ENCODE assay signal across 15 cellular contexts in the genomic region with DNA sequence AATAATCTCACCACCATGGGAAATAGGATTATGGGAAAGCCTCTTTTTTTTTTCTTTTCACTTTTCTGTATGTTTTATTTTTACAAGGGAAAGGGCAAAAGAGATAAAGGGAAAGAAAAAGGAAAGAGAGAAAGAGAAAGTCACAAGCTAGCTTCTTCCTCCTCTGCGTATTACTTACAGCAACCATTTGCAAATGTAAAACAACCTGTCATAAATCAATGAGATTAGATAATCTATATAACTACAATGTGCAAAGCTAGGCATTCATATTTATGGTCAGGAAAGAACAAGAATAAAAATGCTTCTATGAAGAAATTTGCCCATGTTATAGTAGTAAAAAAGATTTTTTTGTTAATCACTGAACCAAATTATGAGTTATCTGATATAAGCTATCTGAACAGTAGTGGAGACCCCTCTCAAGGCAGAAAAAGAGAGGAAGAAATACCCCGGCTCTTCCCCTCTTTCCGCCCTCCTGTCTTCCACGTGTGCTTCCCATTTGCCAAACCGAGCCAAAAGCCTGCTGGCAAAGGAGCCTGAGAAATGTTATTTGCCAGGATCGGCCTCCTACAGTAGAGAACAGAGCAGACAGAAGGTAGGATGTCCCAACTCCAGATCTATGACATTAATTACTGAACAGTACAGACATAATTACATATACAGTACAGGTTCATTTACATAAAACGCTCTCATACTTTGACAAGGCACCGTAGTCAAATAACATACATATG. TPM values are rescaled to one million over a fixed set of nuclear protein-coding genes. Genes with fewer than 3 reads are reported as not detected.
DNase-seq lines count a peak whose midpoint lies in the region; ATAC-seq, FAIRE-seq and TF ChIP-seq lines count a peak whose summit lies in the region.
"Had no signal": no experiment of that assay in that cellular context is flagged by ENCODE, and none has a peak within 500 bp of the region (broad histone marks: within the 10 kb centered on the region; RNA-seq: fewer than 3 reads in every experiment).

No MANE protein-coding gene starts in this region.

- no peak overlapping the region for H3K4me2 ChIP-seq in HepG2 (ENCODE audit: low read depth, low read length)

- H3K4me1 Mint-ChIP-seq in glutamatergic neuron (ENCODE audit: low read depth, unreplicated experiment), result peaks cover 14% of the 10 kb centered on the region
- no peaks in the 10 kb centered on the region for H3K4me1 Mint-ChIP-seq in stimulated activated naive CD8-positive, alpha-beta T cell treated with anti-CD3 and anti-CD28 coated beads, Interleukin-15, amount 100 ng/mL, for 72 hours
- H3K4me1 Mint-ChIP-seq: activated naive CD4-positive, alpha-beta T cell treated with anti-CD3 and anti-CD28 coated beads, Interleukin-2, amount 10 ng/mL, durations not matched to agents 7 days and 5 days had no signal

- H3K36me3 Mint-ChIP-seq in glutamatergic neuron (ENCODE audit: unreplicated experiment), result no peaks in the 10 kb centered on the region
- H3K36me3 Mint-ChIP-seq: activated naive CD4-positive, alpha-beta T cell treated with anti-CD3 and anti-CD28 coated beads, Interleukin-2, amount 10 ng/mL, durations not matched to agents 7 days and 5 days had no signal

- ATAC-seq in HepG2, result no peak
- ATAC-seq in GM18909 (IDR thresholded peaks at IDR 0.05; ENCODE audit: poor library complexity, unreplicated experiment), result no peak
- no peak for ATAC-seq in stimulated activated naive CD8-positive, alpha-beta T cell treated with anti-CD3 and anti-CD28 coated beads, Interleukin-15, amount 100 ng/mL, for 72 hours
- ATAC-seq: activated CD4-positive, CD25-positive, alpha-beta regulatory T cell treated with anti-CD3 and anti-CD28 coated beads, Interleukin-2, amount 50 U/mL, for 24 hours had no signal

- H3K27me3 Mint-ChIP-seq in glutamatergic neuron (ENCODE audit: unreplicated experiment), result no peaks in the 10 kb centered on the region
- H3K27me3 Mint-ChIP-seq in stimulated activated naive CD8-positive, alpha-beta T cell treated with anti-CD3 and anti-CD28 coated beads, Interleukin-15, amount 100 ng/mL, for 72 hours, result no peaks in the 10 kb centered on the region
- H3K27me3 Mint-ChIP-seq: activated naive CD4-positive, alpha-beta T cell treated with anti-CD3 and anti-CD28 coated beads, Interleukin-2, amount 10 ng/mL, durations not matched to agents 7 days and 5 days had no signal

- TF ChIP-seq POLR2A in HepG2 (IDR thresholded peaks at IDR 0.05; ENCODE audit: insufficient read depth in 1 of 2, low read depth in 2 of 2, low read length in 2 of 2), result no peak

- TF ChIP-seq EP300 in HepG2 (IDR thresholded peaks at IDR 0.05; ENCODE audit: low read depth in 2 of 2, low read length in 2 of 2), result no peak
- TF ChIP-seq EP300 in HepG2 (CRISPR knock-in tag; IDR thresholded peaks at IDR 0.05; ENCODE audit: borderline replicate concordance), result no peak

- H3K9me3 ChIP-seq in liver (ENCODE audit: control insufficient read depth in 4 of 4, low read length in 3 of 4), result no peaks in the 10 kb centered on the region
- H3K9me3 ChIP-seq in HepG2 (ENCODE audit: low read length), result no peaks in the 10 kb centered on the region
- H3K9me3 ChIP-seq: upper lobe of left lung had no signal

- no peaks in the 10 kb centered on the region for H3K36me3 ChIP-seq in liver (ENCODE audit: control insufficient read depth in 4 of 4, insufficient read depth in 3 of 4, low read depth in 1 of 4, low read length in 3 of 4)
- no peaks in the 10 kb centered on the region for H3K36me3 ChIP-seq in HepG2 (replicated peaks in 1 of 2; ENCODE audit: control insufficient read depth in 1 of 2, insufficient read depth in 2 of 2, low read length in 2 of 2)
- H3K36me3 ChIP-seq: upper lobe of left lung had no signal

- CTCF ChIA-PET in HepG2 (lab: Yijun Ruan, JAX; ENCODE audit: low intra/inter-chr PET ratio, low total read pairs), result no interaction called here

- no TSS peak for BruUV-seq in HepG2 (replicated peaks; lab: Mats Ljungman, UMichigan)

- 52% methylated on average over 8 of the region's 8 CpGs for WGBS in liver
- WGBS in HepG2 (ENCODE audit: low lambda C conversion rate), result 98% methylated on average over 8 of the region's 8 CpGs

- H3K27me3 ChIP-seq in liver (ENCODE audit: control insufficient read depth in 4 of 4, insufficient read depth in 4 of 4, low read length in 3 of 4) (no peaks in the 10 kb centered on the region), HepG2 (ENCODE audit: control insufficient read depth in 1 of 2, insufficient read depth in 2 of 2, low read length in 2 of 2) (no peaks in the 10 kb centered on the region)
- H3K27me3 ChIP-seq: upper lobe of left lung had no signal

- H3K4me1 ChIP-seq in liver (ENCODE audit: control insufficient read depth in 4 of 4, insufficient read depth in 4 of 4, low read length in 3 of 4) (peaks cover 0 to 4% (median 2%) of the 10 kb centered on the region in 4 donors), HepG2 (ENCODE audit: insufficient read depth, low read length) (peaks cover 42% of the 10 kb centered on the region)
- H3K4me1 ChIP-seq: upper lobe of left lung had no signal

- no peak overlapping the region for H2AFZ ChIP-seq in HepG2 (ENCODE audit: low read length)

- no peak overlapping the region for H3K4me3 Mint-ChIP-seq in glutamatergic neuron (ENCODE audit: unreplicated experiment)
- no peak overlapping the region for H3K4me3 Mint-ChIP-seq in stimulated activated naive CD8-positive, alpha-beta T cell treated with anti-CD3 and anti-CD28 coated beads, Interleukin-15, amount 100 ng/mL, for 72 hours
- H3K4me3 Mint-ChIP-seq: activated naive CD4-positive, alpha-beta T cell treated with anti-CD3 and anti-CD28 coated beads, Interleukin-2, amount 10 ng/mL, durations not matched to agents 7 days and 5 days had no signal

- H3K27ac ChIP-seq in liver (ENCODE audit: low read depth in 1 of 2, low read length in 2 of 2), result no peak overlapping the region
- H3K27ac ChIP-seq in HepG2 (ENCODE audit: extremely low read length, insufficient read depth, low read length), result no peak overlapping the region
- H3K27ac ChIP-seq: upper lobe of left lung had no signal

- TF ChIP-seq RAD21 in liver (IDR thresholded peaks at IDR 0.05) (no peak), HepG2 (CRISPR knock-in tag; IDR thresholded peaks at IDR 0.05) (no peak)

- no peaks in the 10 kb centered on the region for H3K9me3 Mint-ChIP-seq in glutamatergic neuron (ENCODE audit: unreplicated experiment)
- peaks cover 5 to 7% of the 10 kb centered on the region in 2 donors for H3K9me3 Mint-ChIP-seq in stimulated activated naive CD8-positive, alpha-beta T cell treated with anti-CD3 and anti-CD28 coated beads, Interleukin-15, amount 100 ng/mL, for 72 hours
- H3K9me3 Mint-ChIP-seq: activated naive CD4-positive, alpha-beta T cell treated with anti-CD3 and anti-CD28 coated beads, Interleukin-2, amount 10 ng/mL, durations not matched to agents 7 days and 5 days had no signal

- H3K9ac ChIP-seq in liver (ENCODE audit: low read depth in 1 of 2, low read length in 2 of 2), result no peak overlapping the region
- no peak overlapping the region for H3K9ac ChIP-seq in HepG2 (ENCODE audit: insufficient read depth, low read depth, low read length)

- POLR2A ChIA-PET in HepG2 (lab: Yijun Ruan, JAX), result no interaction called here

- in situ Hi-C loops in HepG2 (cut with HindIII; ENCODE audit: extremely low pct_ligation_motif_present, low pct_unique_long_range_greater_than_20kb), result no loop called here
- in situ Hi-C loops in SK-MEL-5 (cut with HindIII; ENCODE audit: low pct_unique_long_range_greater_than_20kb, low sequenced_read_pairs), result no loop called here

- no peak for FAIRE-seq in HepG2 (lab: Jason Lieb, UNC)
- FAIRE-seq: kidney had no signal

- DNase-seq in HepG2 (ENCODE audit: low spot score) (no peak), SK-MEL-5 (ENCODE audit: low read depth, low spot score) (peak; percentile 50), glutamatergic neuron (no peak), glomerular visceral epithelial cell (ENCODE audit: extremely low spot score) (no peak), dedifferentiated amniotic fluid mesenchymal stem cell (ENCODE audit: extremely low spot score) (no peak)
- DNase-seq in stimulated activated naive CD8-positive, alpha-beta T cell treated with anti-CD3 and anti-CD28 coated beads, Interleukin-15, amount 100 ng/mL, for 72 hours, result no peak
- DNase-seq: activated naive CD4-positive, alpha-beta T cell treated with anti-CD3 and anti-CD28 coated beads, Interleukin-2, amount 10 ng/mL, durations not matched to agents 7 days and 5 days; kidney; NCI-H1048; NCI-H2171; stimulated activated CD4-positive, alpha-beta T cell treated with anti-CD3 and anti-CD28 coated beads, Interleukin-2, amount 100 ng/mL, for 48 hours; upper lobe of left lung had no signal

- intact Hi-C loops in HepG2 (cut with micrococcal nuclease; ENCODE audit: unreplicated experiment), result loop anchor here (2.0 to 5.0 kb wide), 2 partner anchors 119 to 135 kb away; no protein-coding TSS in a partner anchor

- H4K20me1 ChIP-seq in HepG2 (ENCODE audit: insufficient read depth, low read length), result no peaks in the 10 kb centered on the region

- H3K79me2 ChIP-seq in HepG2 (ENCODE audit: insufficient read depth, low read length), result peaks cover 5% of the 10 kb centered on the region

- H3K4me3 ChIP-seq in liver (ENCODE audit: low read depth in 1 of 3, low read length in 3 of 3) (peak overlapping the region in 2 of 3 donors; percentile 28 to 29), HepG2 (replicated peaks in 1 of 3; ENCODE audit: insufficient read depth in 1 of 3, low read depth in 2 of 3, low read length in 3 of 3) (no peak overlapping the region)
- H3K4me3 ChIP-seq: upper lobe of left lung had no signal

- peak overlapping the region; percentile 33 for H3K27ac Mint-ChIP-seq in glutamatergic neuron (ENCODE audit: unreplicated experiment)
- H3K27ac Mint-ChIP-seq in stimulated activated naive CD8-positive, alpha-beta T cell treated with anti-CD3 and anti-CD28 coated beads, Interleukin-15, amount 100 ng/mL, for 72 hours, result no peak overlapping the region
- H3K27ac Mint-ChIP-seq: activated naive CD4-positive, alpha-beta T cell treated with anti-CD3 and anti-CD28 coated beads, Interleukin-2, amount 10 ng/mL, durations not matched to agents 7 days and 5 days had no signal

- TF ChIP-seq CTCF in liver (IDR thresholded peaks at IDR 0.05; ENCODE audit: low read depth, low read length, missing input control) (no peak), HepG2 (CRISPR knock-in tag; IDR thresholded peaks at IDR 0.05) (no peak), glutamatergic neuron (IDR thresholded peaks at IDR 0.05; ENCODE audit: partially characterized antibody, unreplicated experiment) (no peak)

RNA-seq across cellular contexts. Expression of gene ARHGAP32, which starts 50.2 kb away (rescaled TPM):
- total RNA-seq in liver (10 to 100 TPM in 1 of 2 donors, 1 to 10 TPM in 1; 2.4 to 13.1 TPM), HepG2 (2016; rRNA removed; fragmentation: Illumina TruSeq; extraction: Trizol) (6.3 and 8.3 TPM in 2 replicates), glutamatergic neuron (ENCODE audit: unreplicated experiment) (45.3 TPM)
- polyA plus RNA-seq in liver (1 to 10 TPM; 1.8 to 2.7 TPM), HepG2 (2011; rRNA removed) (6.6 and 8.2 TPM in 2 replicates)
- 21.8 and 24.5 TPM in 2 replicates for total RNA-seq in HepG2 (2016; cell fraction: cytosol; rRNA removed; fragmentation: Illumina TruSeq; extraction: Trizol; ENCODE audit: low read depth)
- 7.2 and 8.3 TPM in 2 replicates for total RNA-seq in HepG2 (2016; cell fraction: insoluble cytoplasmic fraction; rRNA removed; fragmentation: Illumina TruSeq; extraction: Trizol)
- 9.4 and 10.7 TPM in 2 replicates for total RNA-seq in HepG2 (2016; cell fraction: membrane; rRNA removed; fragmentation: Illumina TruSeq; extraction: Trizol)
- total RNA-seq in HepG2 (2016; cell fraction: nucleus; rRNA removed; fragmentation: Illumina TruSeq; extraction: Trizol), result 12.7 and 17.3 TPM in 2 replicates
- polyA plus RNA-seq in HepG2 (2011; cell fraction: cytosol; rRNA removed), result 5.4 and 5.7 TPM in 2 replicates
- polyA plus RNA-seq in HepG2 (2011; cell fraction: nucleus; rRNA removed), result 11.8 and 12.2 TPM in 2 replicates
- 4.1 and 5.0 TPM in 2 replicates for polyA plus RNA-seq in HepG2 (2012)
- 0.71 and 0.82 TPM in 2 replicates for polyA plus RNA-seq in HepG2 (2016; cell fraction: cytosol; fragmentation: Illumina TruSeq; extraction: Trizol; ENCODE audit: low read depth)
- 4.4 and 4.7 TPM in 2 replicates for polyA plus RNA-seq in HepG2 (2016; cell fraction: insoluble cytoplasmic fraction; fragmentation: Illumina TruSeq; extraction: Trizol; ENCODE audit: low read depth)
- 1.1 TPM in 2 replicates for polyA plus RNA-seq in HepG2 (2016; cell fraction: membrane; fragmentation: Illumina TruSeq; extraction: Trizol; ENCODE audit: low read depth)
- 10.0 and 10.5 TPM in 2 replicates for polyA plus RNA-seq in HepG2 (2016; cell fraction: nucleus; fragmentation: Illumina TruSeq; extraction: Trizol; ENCODE audit: insufficient read depth, low read depth)
- 8.1 and 27.5 TPM in 2 replicates for polyA minus RNA-seq in HepG2 (2011; rRNA and poly(A)+ RNA removed; ENCODE audit: low replicate concordance)
- 12.5 and 12.9 TPM in 2 replicates for polyA minus RNA-seq in HepG2 (2011; cell fraction: cytosol; rRNA and poly(A)+ RNA removed)
- 30.4 and 32.9 TPM in 2 replicates for polyA minus RNA-seq in HepG2 (2011; cell fraction: nucleus; rRNA and poly(A)+ RNA removed)
- total RNA-seq in SK-MEL-5 (2014; rRNA removed; shearing (Covaris generic)), result 8.6 and 9.6 TPM in 2 replicates
- 6.1 and 7.3 TPM in 2 replicates for polyA plus RNA-seq in SK-MEL-5 (2015; cell fraction: cytosol; rRNA removed)
- 10.0 and 13.8 TPM in 2 replicates for polyA plus RNA-seq in SK-MEL-5 (2015; cell fraction: nucleus; rRNA removed)

Comparison
In these comparisons a context has a peak if more than half of its experiments do, and no peak if none do; other contexts are left out.
1. H3K4me3 ChIP-seq: peak in liver (2 of 3); none in HepG2 (0 of 3).